ENCODE assay signal across 8 cellular contexts in genomic region chr10:73494877-73495225, GRCh38. TPM values are rescaled to one million over a fixed set of nuclear protein-coding genes. Genes with fewer than 3 reads are reported as not detected.
DNase-seq lines count a peak whose midpoint lies in the region; ATAC-seq and TF ChIP-seq lines count a peak whose summit lies in the region.

No MANE protein-coding gene starts in this region.

- no peaks in the 10 kb centered on the region for H3K9me2 ChIP-seq in neural cell (ENCODE audit: insufficient read depth, low read length)

- no peaks in the 10 kb centered on the region for H3K27me3 ChIP-seq in BLaER1
- no peaks in the 10 kb centered on the region for H3K27me3 ChIP-seq in neural cell (ENCODE audit: insufficient read depth, low read depth, low read length)

- H3K36me3 Mint-ChIP-seq in effector memory CD8-positive, alpha-beta T cell (ENCODE audit: insufficient read depth) = peaks cover 15% of the 10 kb centered on the region

- no peak for TF ChIP-seq CTCF in NB4 (IDR thresholded peaks at IDR 0.05; ENCODE audit: low read depth, low read length)
- TF ChIP-seq CTCF in neural cell (IDR thresholded peaks at IDR 0.05; ENCODE audit: poor library complexity, severe bottlenecking) = no peak

- H3K4me3 Mint-ChIP-seq in effector memory CD8-positive, alpha-beta T cell = peak overlapping the region; percentile 86 to 97

- H2AFZ ChIP-seq in neural cell (ENCODE audit: low read depth, low read length) = peak overlapping the region; percentile 70

- TF ChIP-seq EP300 in neural cell (conservative IDR thresholded peaks at IDR 0.05; ENCODE audit: poor library complexity, severe bottlenecking) = no peak

- peaks cover 51% of the 10 kb centered on the region for H3K79me2 ChIP-seq in neural cell (replicated peaks; ENCODE audit: insufficient read depth, low read length)

- no peak for TF ChIP-seq RAD21 in neural cell (conservative IDR thresholded peaks at IDR 0.05)

- H3K4me3 ChIP-seq in BLaER1 = peak overlapping the region; percentile 81
- peak overlapping the region; percentile 81 for H3K4me3 ChIP-seq in NB4 (ENCODE audit: low read depth, low read length)
- peak overlapping the region; percentile 99 for H3K4me3 ChIP-seq in neural cell (ENCODE audit: low read length)

- H4K20me1 ChIP-seq in BLaER1 (peaks cover 47% of the 10 kb centered on the region), neural cell (ENCODE audit: insufficient read depth) (no peaks in the 10 kb centered on the region)

- H3K9ac ChIP-seq in BLaER1 = peak overlapping the region; percentile 90
- H3K9ac ChIP-seq in neural cell (ENCODE audit: low read length) = peak overlapping the region; percentile 95

- H3K4me2 ChIP-seq in BLaER1 (peak overlapping the region; percentile 88), neural cell (ENCODE audit: low read length) (peak overlapping the region; percentile 100)

- H3K4me1 ChIP-seq in BLaER1 = peaks cover 39% of the 10 kb centered on the region

- H3F3A ChIP-seq in neural cell (ENCODE audit: insufficient read depth, low read length, poor library complexity, severe bottlenecking) = peaks cover 10% of the 10 kb centered on the region

- H3K27me3 Mint-ChIP-seq in effector memory CD8-positive, alpha-beta T cell = no peaks in the 10 kb centered on the region

- no peaks in the 10 kb centered on the region for H3K9me3 Mint-ChIP-seq in effector memory CD8-positive, alpha-beta T cell

- H3K4me1 Mint-ChIP-seq in effector memory CD8-positive, alpha-beta T cell (ENCODE audit: low read depth in 2 of 2) = peaks cover 37 to 56% of the 10 kb centered on the region in 2 donors

- ATAC-seq in effector memory CD8-positive, alpha-beta T cell (replicated peaks) = no peak
- ATAC-seq in HG03045 (IDR thresholded peaks at IDR 0.05; ENCODE audit: unreplicated experiment) (no peak), HG02623 (IDR thresholded peaks at IDR 0.05; ENCODE audit: unreplicated experiment) (no peak)

- TF ChIP-seq POLR2A in NB4 (IDR thresholded peaks at IDR 0.05; ENCODE audit: extremely low read depth, insufficient read length) = no peak

- DNase-seq in NB4 (ENCODE audit: low read depth) = no peak
- DNase-seq in effector memory CD8-positive, alpha-beta T cell = no peak
- no peak for DNase-seq in HuH-7 (ENCODE audit: low spot score)
- no peak for DNase-seq in globus pallidus (ENCODE audit: low spot score)

- peak overlapping the region; percentile 92 for H3K27ac ChIP-seq in BLaER1
- H3K27ac ChIP-seq in neural cell (ENCODE audit: low read length) = peak overlapping the region; percentile 94

- H3K36me3 ChIP-seq in BLaER1 (peaks cover 28% of the 10 kb centered on the region), neural cell (ENCODE audit: insufficient read depth, low read length) (no peaks in the 10 kb centered on the region)

- no peaks in the 10 kb centered on the region for H3K9me3 ChIP-seq in BLaER1
- H3K9me3 ChIP-seq in neural cell (ENCODE audit: low read length) = no peaks in the 10 kb centered on the region

- H3K27ac Mint-ChIP-seq in effector memory CD8-positive, alpha-beta T cell = peak overlapping the region; percentile 86 to 90

TF ChIP-seq in neural cell, 6 proteins besides CTCF, POLR2A, EP300 and RAD21:
- TF ChIP-seq REST (IDR thresholded peaks at IDR 0.05; ENCODE audit: borderline replicate concordance) (no peak), SMC3 (conservative IDR thresholded peaks at IDR 0.05; ENCODE audit: poor library complexity) (no peak), POLR2AphosphoS5 (IDR thresholded peaks at IDR 0.05) (no peak), EZH2 (IDR thresholded peaks at IDR 0.05; ENCODE audit: borderline replicate concordance, insufficient read depth, low read length, poor library complexity, severe bottlenecking) (no peak), TAF1 (IDR thresholded peaks at IDR 0.05; ENCODE audit: low read depth) (no peak), MXI1 (conservative IDR thresholded peaks at IDR 0.05; ENCODE audit: poor library complexity, severe bottlenecking) (no peak)

RNA-seq across cellular contexts. Expression of gene PPP3CB, which starts 1.0 kb away (rescaled TPM):
- polyA plus RNA-seq in neural cell = 101 and 102 TPM in 2 replicates
- 105 and 129 TPM in 2 replicates for polyA minus RNA-seq in neural cell
